In genomic region chr9:71767421-71768321, GRCh38 we compare ENCODE assay signal across 8 cellular contexts. TPM values are rescaled to one million over a fixed set of nuclear protein-coding genes. Genes with fewer than 3 reads are reported as not detected.
DNase-seq lines count a peak whose midpoint lies in the region; ATAC-seq and TF ChIP-seq lines count a peak whose summit lies in the region.

No MANE protein-coding gene starts in this region.

- H3K4me1 ChIP-seq in CD8-positive, alpha-beta T cell (ENCODE audit: insufficient read depth, low read length) = peaks cover 44% of the 10 kb centered on the region
- H3K4me1 ChIP-seq in MM.1S (ENCODE audit: low read length) (no peaks in the 10 kb centered on the region), iPS-20b (ENCODE audit: insufficient read depth, low read length) (peaks cover 38% of the 10 kb centered on the region)

- peak overlapping the region; percentile 81 for H3K4me2 ChIP-seq in MM.1S (ENCODE audit: low read depth, low read length)

- DNase-seq in CD8-positive, alpha-beta T cell = peak in 2 of 7 experiments; percentile 17 to 20
- DNase-seq in MM.1S (no peak), astrocyte of the spinal cord (ENCODE audit: low read depth, low spot score) (no peak)
- peak in 1 of 2 donors; percentile 69 for DNase-seq in stimulated activated effector memory CD8-positive, alpha-beta T cell treated with anti-CD3 and anti-CD28 coated beads, Interleukin-12 subunit alpha, Interleukin-12 subunit beta, amount 100 ng/mL, for 72 hours (ENCODE audit: low spot score in 2 of 2)

- peak overlapping the region; percentile 91 for H3K4me3 Mint-ChIP-seq in CD8-positive, alpha-beta T cell
- H3K4me3 Mint-ChIP-seq in stimulated activated effector memory CD8-positive, alpha-beta T cell treated with anti-CD3 and anti-CD28 coated beads, Interleukin-12 subunit alpha, Interleukin-12 subunit beta, amount 100 ng/mL, for 72 hours = peak overlapping the region; percentile 93

- peaks cover 12% of the 10 kb centered on the region for H3K79me2 ChIP-seq in MM.1S (ENCODE audit: low read length)

- peak overlapping the region; percentile 73 for H3K27ac ChIP-seq in CD8-positive, alpha-beta T cell (ENCODE audit: low read depth, low read length)
- no peak overlapping the region for H3K27ac ChIP-seq in MM.1S (ENCODE audit: low read length)
- no peak overlapping the region for H3K27ac ChIP-seq in iPS-20b (ENCODE audit: low read length)

- H3K27me3 ChIP-seq in CD8-positive, alpha-beta T cell (ENCODE audit: insufficient read depth, low read length) = no peaks in the 10 kb centered on the region
- no peaks in the 10 kb centered on the region for H3K27me3 ChIP-seq in MM.1S (replicated peaks; ENCODE audit: insufficient read depth, low read length)
- H3K27me3 ChIP-seq in iPS-20b (ENCODE audit: insufficient read depth, low read length) = peaks cover 18% of the 10 kb centered on the region

- H3K4me3 ChIP-seq in CD8-positive, alpha-beta T cell (ENCODE audit: low read depth, low read length) = peak overlapping the region; percentile 62
- H3K4me3 ChIP-seq in MM.1S (ENCODE audit: low read length) (peak overlapping the region; percentile 77), astrocyte of the spinal cord (ENCODE audit: low read depth, low read length) (peak overlapping the region; percentile 92), iPS-20b (ENCODE audit: low read length) (peak overlapping the region; percentile 97)

- CTCF ChIA-PET in CD8-positive, alpha-beta T cell (lab: Charles Lee) = interaction anchor here (0.9 to 7.0 kb wide), 13 partner anchors 12 to 258 kb away, joined by 3 to 88 read pairs (median 9); no protein-coding TSS in a partner anchor

- peaks cover 13% of the 10 kb centered on the region for H3K36me3 Mint-ChIP-seq in CD8-positive, alpha-beta T cell
- H3K36me3 Mint-ChIP-seq in stimulated activated effector memory CD8-positive, alpha-beta T cell treated with anti-CD3 and anti-CD28 coated beads, Interleukin-12 subunit alpha, Interleukin-12 subunit beta, amount 100 ng/mL, for 72 hours = peaks cover 45% of the 10 kb centered on the region

- H2AFZ ChIP-seq in MM.1S (ENCODE audit: low read length) = peak overlapping the region; percentile 64

- H3K36me3 ChIP-seq in CD8-positive, alpha-beta T cell (ENCODE audit: insufficient read depth, low read length) = no peaks in the 10 kb centered on the region
- H3K36me3 ChIP-seq in MM.1S (replicated peaks; ENCODE audit: insufficient read depth, low read length) (no peaks in the 10 kb centered on the region), iPS-20b (ENCODE audit: insufficient read depth, low read depth, low read length) (no peaks in the 10 kb centered on the region)

- H3K9ac ChIP-seq in MM.1S (ENCODE audit: low read length) (peak overlapping the region; percentile 58), iPS-20b (ENCODE audit: low read depth, low read length) (peak overlapping the region; percentile 85)

- POLR2A ChIA-PET in CD8-positive, alpha-beta T cell (lab: Charles Lee) = interaction anchor here (0.9 to 4.3 kb wide), 13 partner anchors 9 to 162 kb away, joined by 3 to 46 read pairs (median 5); partner anchors contain the start of genes ABHD17B and C9orf85

- no peaks in the 10 kb centered on the region for H3K9me2 ChIP-seq in MM.1S (replicated peaks; ENCODE audit: insufficient read depth, low read length)

- no peaks in the 10 kb centered on the region for H3K27me3 Mint-ChIP-seq in CD8-positive, alpha-beta T cell (ENCODE audit: low read depth)

- H3K27ac Mint-ChIP-seq in CD8-positive, alpha-beta T cell = peak overlapping the region; percentile 89
- peak overlapping the region; percentile 97 for H3K27ac Mint-ChIP-seq in stimulated activated effector memory CD8-positive, alpha-beta T cell treated with anti-CD3 and anti-CD28 coated beads, Interleukin-12 subunit alpha, Interleukin-12 subunit beta, amount 100 ng/mL, for 72 hours

- TF ChIP-seq CTCF in CD8-positive, alpha-beta T cell (IDR thresholded peaks at IDR 0.05) = no peak
- TF ChIP-seq CTCF in MM.1S (IDR thresholded peaks at IDR 0.05; ENCODE audit: low read length) (no peak), astrocyte of the spinal cord (IDR thresholded peaks at IDR 0.05; ENCODE audit: low read depth, low read length) (no peak)

- intact Hi-C loops in CD8-positive, alpha-beta T cell (cut with DNase I, micrococcal nuclease) = loop anchor here (2.0 to 10.0 kb wide), 10 partner anchors 35 to 1355 kb away; partner anchors contain the start of genes ZFAND5 (in 2 of the 2), ABHD17B (in 1 of the 2), C9orf85 (in 1 of the 2) and KLF9 (in 1 of the 2)

- H3K4me1 Mint-ChIP-seq in CD8-positive, alpha-beta T cell (ENCODE audit: low read depth) = peaks cover 51% of the 10 kb centered on the region
- peaks cover 58% of the 10 kb centered on the region for H3K4me1 Mint-ChIP-seq in stimulated activated effector memory CD8-positive, alpha-beta T cell treated with anti-CD3 and anti-CD28 coated beads, Interleukin-12 subunit alpha, Interleukin-12 subunit beta, amount 100 ng/mL, for 72 hours

- no peak for ATAC-seq in CD8-positive, alpha-beta T cell
- no peak for ATAC-seq in stimulated activated effector memory CD8-positive, alpha-beta T cell treated with anti-CD3 and anti-CD28 coated beads, Interleukin-12 subunit alpha, Interleukin-12 subunit beta, amount 100 ng/mL, for 72 hours
- ATAC-seq in HG03135 (IDR thresholded peaks at IDR 0.05; ENCODE audit: unreplicated experiment) = no peak
- no peak for ATAC-seq in GM19455 (IDR thresholded peaks at IDR 0.05; ENCODE audit: unreplicated experiment)
- ATAC-seq in HG03196 (IDR thresholded peaks at IDR 0.05; ENCODE audit: unreplicated experiment) = no peak

- H3K9me3 ChIP-seq in CD8-positive, alpha-beta T cell (ENCODE audit: low read length) = no peaks in the 10 kb centered on the region
- no peaks in the 10 kb centered on the region for H3K9me3 ChIP-seq in MM.1S (replicated peaks; ENCODE audit: insufficient read depth, low read length)
- H3K9me3 ChIP-seq in iPS-20b (ENCODE audit: insufficient read depth, low read depth, low read length) = no peaks in the 10 kb centered on the region

- H3K9me3 Mint-ChIP-seq in CD8-positive, alpha-beta T cell = no peaks in the 10 kb centered on the region
- no peaks in the 10 kb centered on the region for H3K9me3 Mint-ChIP-seq in stimulated activated effector memory CD8-positive, alpha-beta T cell treated with anti-CD3 and anti-CD28 coated beads, Interleukin-12 subunit alpha, Interleukin-12 subunit beta, amount 100 ng/mL, for 72 hours

- no peaks in the 10 kb centered on the region for H4K20me1 ChIP-seq in MM.1S (ENCODE audit: insufficient read depth, low read length)

- in situ Hi-C loops in astrocyte of the spinal cord (cut with HindIII; ENCODE audit: low sequenced_read_pairs) = no loop called here

- peaks cover 13% of the 10 kb centered on the region; the same call in 1 of the 2 replicates for H3F3A ChIP-seq in MM.1S (ENCODE audit: insufficient read depth, low read length)

RNA-seq across cellular contexts. Expression of gene CEMIP2, which starts 0.6 kb away (rescaled TPM):
- 100 to 1,000 TPM; 286 to 313 TPM for total RNA-seq in CD8-positive, alpha-beta T cell
